11 cellular contexts compared by ENCODE assay signal in genomic region chr9:109499061-109499630, GRCh38. TPM values are rescaled to one million over a fixed set of nuclear protein-coding genes. Genes with fewer than 3 reads are reported as not detected.
DNase-seq lines count a peak whose midpoint lies in the region; ATAC-seq, FAIRE-seq and TF ChIP-seq lines count a peak whose summit lies in the region.
"Had no signal": no experiment of that assay in that cellular context is flagged by ENCODE, and none has a peak within 500 bp of the region (broad histone marks: within the 10 kb centered on the region; RNA-seq: fewer than 3 reads in every experiment).

No MANE protein-coding gene starts in this region.

- H3K27ac ChIP-seq in Peyer's patch (peak overlapping the region in 3 of 4 donors; percentile 5 to 25 (median 12)), pancreas (peak overlapping the region; percentile 30 to 72 (median 62))

- H3K9ac ChIP-seq in ES-I3 (ENCODE audit: low read depth, low read length): peak overlapping the region; percentile 36; the same call in 1 of the 2 replicates

- no peaks in the 10 kb centered on the region for H3K36me3 ChIP-seq in ES-I3 (ENCODE audit: insufficient read depth, low read length)
- H3K36me3 ChIP-seq in Peyer's patch: no peaks in the 10 kb centered on the region
- no peaks in the 10 kb centered on the region for H3K36me3 ChIP-seq in pancreas

- H3K27me3 ChIP-seq in Peyer's patch (peaks cover 0 to 10% of the 10 kb centered on the region in 2 donors), pancreas (no peaks in the 10 kb centered on the region)

- 37 to 38% methylated on average over 14 of the region's 14 CpGs for WGBS in pancreas, 2 donors

- H3K4me3 ChIP-seq in Peyer's patch (peak overlapping the region in 3 of 4 donors; percentile 21 to 78 (median 54)), fibroblast of mammary gland (ENCODE audit: control insufficient read depth, low read depth, low read length) (peak overlapping the region; percentile 30), pancreas (peak overlapping the region in 3 of 4 donors; percentile 18 to 49 (median 46))

- intact Hi-C loops in pancreas (cut with DNase I): no loop called here

- no peak for TF ChIP-seq CTCF in Peyer's patch (IDR thresholded peaks at IDR 0.05)
- no peak for TF ChIP-seq CTCF in fibroblast of mammary gland (conservative IDR thresholded peaks at IDR 0.05; ENCODE audit: control insufficient read depth, insufficient read depth, low read depth, low read length)
- no peak for TF ChIP-seq CTCF in pancreas (IDR thresholded peaks at IDR 0.05)

- H3K9me3 ChIP-seq in ES-I3 (ENCODE audit: control insufficient read depth, insufficient read depth, low read length) (no peaks in the 10 kb centered on the region), Peyer's patch (no peaks in the 10 kb centered on the region), pancreas (no peaks in the 10 kb centered on the region)

- DNase-seq in Peyer's patch: no peak
- no peak for DNase-seq in fibroblast of mammary gland (ENCODE audit: low read depth)
- DNase-seq in pancreas: no peak
- DNase-seq in OCI-M2 (lab: John Stamatoyannopoulos, UW; ENCODE audit: unreplicated experiment): no peak
- no peak for DNase-seq in activated CD8-positive, alpha-beta memory T cell treated with anti-CD3 and anti-CD28 coated beads for 24 hours
- no peak for DNase-seq in NCI-H526 treated with DMSO at 0.1 percent for 48 hours (lab: John Stamatoyannopoulos, UW)
- DNase-seq: stimulated activated CD4-positive, alpha-beta T cell treated with anti-CD3 and anti-CD28 coated beads, Interleukin-2, amount 100 ng/mL, for 24 hours had no signal

- no peak for FAIRE-seq in pancreas (lab: Jason Lieb, UNC)
- FAIRE-seq: GM19239, TTC549 had no signal

- peak in 2 of 4 donors; percentile 1 to 2 for ATAC-seq in pancreas
- ATAC-seq in GM18867 (IDR thresholded peaks at IDR 0.05; ENCODE audit: unreplicated experiment): no peak

- TF ChIP-seq POLR2A in Peyer's patch (IDR thresholded peaks at IDR 0.05): no peak

- H3K4me1 ChIP-seq in ES-I3 (ENCODE audit: insufficient read depth, low read length) (no peaks in the 10 kb centered on the region), Peyer's patch (peaks cover 0 to 28% (median 0%) of the 10 kb centered on the region in 4 donors), pancreas (peaks cover 12 to 21% (median 12%) of the 10 kb centered on the region in 3 donors)

RNA-seq across cellular contexts. Expression of gene PTPN3, which starts 1.0 kb away (rescaled TPM):
- total RNA-seq in Peyer's patch (10 to 100 TPM; 17.3 to 53.6 (median 37.4) TPM), pancreas (10 to 100 TPM; 12.5 to 14.5 (median 13.6) TPM)
- polyA plus RNA-seq in pancreas: 10 to 100 TPM in 1 of 2 donors, 1 to 10 TPM in 1; 8.0 to 16.6 TPM
